Comparison of ENCODE assay signal across 34 cellular contexts in the genomic region with DNA sequence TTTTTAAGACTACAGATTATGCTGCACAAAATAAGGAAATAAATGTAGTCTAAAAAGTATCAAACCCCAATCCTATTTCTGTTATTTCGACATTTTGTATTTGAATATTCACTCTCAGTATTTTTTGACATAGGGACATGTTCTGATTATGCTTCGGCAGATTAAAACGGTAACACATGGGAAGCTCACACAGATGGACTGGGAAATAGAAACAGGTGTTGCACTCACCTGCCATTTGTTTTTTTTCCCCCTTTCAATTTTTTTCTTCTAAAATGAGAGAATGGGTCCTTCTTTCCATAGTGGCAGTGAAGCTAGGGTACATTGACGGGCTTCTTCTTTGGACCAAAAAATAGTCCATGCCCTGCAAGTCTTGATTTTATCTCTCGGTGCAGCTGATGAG.
"Had no signal": no experiment of that assay in that cellular context is flagged by ENCODE, and none has a peak within 500 bp of the region (broad histone marks: within the 10 kb centered on the region; RNA-seq: fewer than 3 reads in every experiment).

No MANE protein-coding gene starts in this region.

- H3K4me3 ChIP-seq: adrenal gland, breast epithelium, cardiac muscle cell, esophagus squamous epithelium, gastroesophageal sphincter had no signal

- H3K27ac Mint-ChIP-seq: activated B cell treated with CpG ODN at 0.5 μM for 24 hours; activated CD4-positive, alpha-beta memory T cell treated with anti-CD3 and anti-CD28 coated beads for 36 hours; activated CD4-positive, alpha-beta T cell treated with anti-CD3 and anti-CD28 coated beads, Interleukin-2, amount 10 ng/mL, durations not matched to agents 24 days and 14 days; activated CD8-positive, alpha-beta memory T cell treated with anti-CD3 and anti-CD28 coated beads, Interleukin-2, amount 10 ng/mL, durations not matched to agents 7 days and 5 days; activated CD8-positive, alpha-beta T cell treated with anti-CD3 and anti-CD28 coated beads, Interleukin-2, amount 10 ng/mL, durations not matched to agents 7 days and 5 days; activated naive CD4-positive, alpha-beta T cell treated with anti-CD3 and anti-CD28 coated beads for 36 hours; activated naive CD4-positive, alpha-beta T cell treated with anti-CD3 and anti-CD28 coated beads, Interleukin-2, amount 50 U/mL, for 24 hours; activated naive CD8-positive, alpha-beta T cell treated with anti-CD3 and anti-CD28 coated beads for 36 hours; activated naive CD8-positive, alpha-beta T cell treated with anti-CD3 and anti-CD28 coated beads, Interleukin-2, amount 50 U/mL, for 24 hours; activated T-helper 1 cell treated with anti-CD3 and anti-CD28 coated beads, Interleukin-12 subunit alpha, Interleukin-12 subunit beta, Interleukin-2, Interleukin-4 antibody, amounts not matched to agents 30 ng/mL and 10 ng/mL and 1 ng/mL, durations not matched to agents 14 hours and 24 hours and 36 hours; activated T-helper 2 cell treated with anti-CD3 and anti-CD28 coated beads, Interferon-gamma antibody, Interleukin-2, Interleukin-4, amounts not matched to agents 10 μg/mL and 5 μg/mL and 100 μg/mL, durations not matched to agents 14 hours and 24 hours and 36 hours; T-helper 17 cell; T-helper 2 cell treated with Interferon-gamma antibody and Interleukin-4, amounts not matched to agents 5 μg/mL and 100 μg/mL, for 36 hours had no signal

- H3K9me3 ChIP-seq: adrenal gland, esophagus squamous epithelium, gastroesophageal sphincter had no signal

- H3K27ac ChIP-seq: adrenal gland, breast epithelium, cardiac muscle cell, epithelial cell of prostate, esophagus squamous epithelium, gastroesophageal sphincter, WERI-Rb-1 had no signal

- H3K27me3 Mint-ChIP-seq: activated CD4-positive, alpha-beta memory T cell treated with anti-CD3 and anti-CD28 coated beads for 36 hours; activated CD4-positive, alpha-beta T cell treated with anti-CD3 and anti-CD28 coated beads, Interleukin-2, amount 10 ng/mL, durations not matched to agents 24 days and 14 days; activated CD8-positive, alpha-beta memory T cell treated with anti-CD3 and anti-CD28 coated beads, Interleukin-2, amount 10 ng/mL, durations not matched to agents 7 days and 5 days; brain had no signal

- DNase-seq: activated B cell treated with CpG ODN at 0.5 μM for 24 hours; activated CD4-positive, alpha-beta memory T cell treated with anti-CD3 and anti-CD28 coated beads for 36 hours; activated CD4-positive, alpha-beta T cell treated with anti-CD3 and anti-CD28 coated beads, Interleukin-2, amount 10 ng/mL, durations not matched to agents 24 days and 14 days; activated CD8-positive, alpha-beta memory T cell treated with anti-CD3 and anti-CD28 coated beads, Interleukin-2, amount 10 ng/mL, durations not matched to agents 7 days and 5 days; activated CD8-positive, alpha-beta memory T cell treated with anti-CD3 and anti-CD28 coated beads, Interleukin-2, amount 50 U/mL, for 4 hours; activated CD8-positive, alpha-beta T cell treated with anti-CD3 and anti-CD28 coated beads, Interleukin-2, amount 10 ng/mL, durations not matched to agents 7 days and 5 days; activated effector memory CD4-positive, alpha-beta T cell treated with anti-CD3 and anti-CD28 coated beads, Interleukin-2, amount 50 U/mL, for 16 hours; activated naive CD4-positive, alpha-beta T cell treated with anti-CD3 and anti-CD28 coated beads for 36 hours; activated naive CD8-positive, alpha-beta T cell treated with anti-CD3 and anti-CD28 coated beads for 36 hours; activated naive CD8-positive, alpha-beta T cell treated with anti-CD3 and anti-CD28 coated beads, Interleukin-2, amount 50 U/mL, for 24 hours; activated T-cell treated with anti-CD3 and anti-CD28 coated beads, Interleukin-2, amount 50 U/mL, for 1 hour; activated T-cell treated with anti-CD3 and anti-CD28 coated beads, Interleukin-2, amount 50 U/mL, for 48 hours; adrenal gland; amygdala; aorta; central memory CD4-positive, alpha-beta T cell; cortex of kidney; effector CD8-positive, alpha-beta T cell; esophagus squamous epithelium; foreskin melanocyte; head of caudate nucleus; T-helper 1 cell; T-helper 17 cell; T1000; WERI-Rb-1 had no signal

- H3K36me3 ChIP-seq: adrenal gland, breast epithelium, cardiac muscle cell, esophagus squamous epithelium, gastroesophageal sphincter, WERI-Rb-1 had no signal

- H3K4me1 Mint-ChIP-seq: activated B cell treated with CpG ODN at 0.5 μM for 24 hours; activated CD4-positive, alpha-beta T cell treated with anti-CD3 and anti-CD28 coated beads, Interleukin-2, amount 10 ng/mL, durations not matched to agents 24 days and 14 days; activated CD8-positive, alpha-beta memory T cell treated with anti-CD3 and anti-CD28 coated beads, Interleukin-2, amount 10 ng/mL, durations not matched to agents 7 days and 5 days; activated naive CD4-positive, alpha-beta T cell treated with anti-CD3 and anti-CD28 coated beads, Interleukin-2, amount 50 U/mL, for 24 hours; activated naive CD8-positive, alpha-beta T cell treated with anti-CD3 and anti-CD28 coated beads for 36 hours; activated naive CD8-positive, alpha-beta T cell treated with anti-CD3 and anti-CD28 coated beads, Interleukin-2, amount 50 U/mL, for 24 hours; brain; T-helper 17 cell had no signal

- H3K4me1 ChIP-seq: adrenal gland, breast epithelium, esophagus squamous epithelium, gastroesophageal sphincter had no signal

- H3K4me3 Mint-ChIP-seq: activated B cell treated with CpG ODN at 0.5 μM for 24 hours; activated CD4-positive, alpha-beta memory T cell treated with anti-CD3 and anti-CD28 coated beads for 36 hours; activated CD4-positive, alpha-beta T cell treated with anti-CD3 and anti-CD28 coated beads, Interleukin-2, amount 10 ng/mL, durations not matched to agents 24 days and 14 days; activated CD8-positive, alpha-beta memory T cell treated with anti-CD3 and anti-CD28 coated beads, Interleukin-2, amount 10 ng/mL, durations not matched to agents 7 days and 5 days; activated CD8-positive, alpha-beta T cell treated with anti-CD3 and anti-CD28 coated beads, Interleukin-2, amount 10 ng/mL, durations not matched to agents 7 days and 5 days; activated naive CD4-positive, alpha-beta T cell treated with anti-CD3 and anti-CD28 coated beads for 36 hours; activated naive CD4-positive, alpha-beta T cell treated with anti-CD3 and anti-CD28 coated beads, Interleukin-2, amount 50 U/mL, for 24 hours; activated naive CD8-positive, alpha-beta T cell treated with anti-CD3 and anti-CD28 coated beads for 36 hours; activated naive CD8-positive, alpha-beta T cell treated with anti-CD3 and anti-CD28 coated beads, Interleukin-2, amount 50 U/mL, for 24 hours; activated T-helper 1 cell treated with anti-CD3 and anti-CD28 coated beads, Interleukin-12 subunit alpha, Interleukin-12 subunit beta, Interleukin-2, Interleukin-4 antibody, amounts not matched to agents 30 ng/mL and 10 ng/mL and 1 ng/mL, durations not matched to agents 14 hours and 24 hours and 36 hours; T-helper 17 cell; T-helper 2 cell treated with Interferon-gamma antibody and Interleukin-4, amounts not matched to agents 5 μg/mL and 100 μg/mL, for 36 hours had no signal

- H3K27me3 ChIP-seq: adrenal gland, breast epithelium, cardiac muscle cell, esophagus squamous epithelium, gastroesophageal sphincter had no signal

- H3K36me3 Mint-ChIP-seq: activated CD4-positive, alpha-beta memory T cell treated with anti-CD3 and anti-CD28 coated beads for 36 hours; activated CD8-positive, alpha-beta memory T cell treated with anti-CD3 and anti-CD28 coated beads, Interleukin-2, amount 10 ng/mL, durations not matched to agents 7 days and 5 days; activated naive CD4-positive, alpha-beta T cell treated with anti-CD3 and anti-CD28 coated beads, Interleukin-2, amount 50 U/mL, for 24 hours; activated naive CD8-positive, alpha-beta T cell treated with anti-CD3 and anti-CD28 coated beads for 36 hours; brain had no signal

- H3K9me3 Mint-ChIP-seq: activated B cell treated with CpG ODN at 0.5 μM for 24 hours; activated CD4-positive, alpha-beta memory T cell treated with anti-CD3 and anti-CD28 coated beads for 36 hours; activated CD4-positive, alpha-beta T cell treated with anti-CD3 and anti-CD28 coated beads, Interleukin-2, amount 10 ng/mL, durations not matched to agents 24 days and 14 days; activated naive CD4-positive, alpha-beta T cell treated with anti-CD3 and anti-CD28 coated beads for 36 hours; activated naive CD8-positive, alpha-beta T cell treated with anti-CD3 and anti-CD28 coated beads, Interleukin-2, amount 50 U/mL, for 24 hours; activated T-helper 1 cell treated with anti-CD3 and anti-CD28 coated beads, Interleukin-12 subunit alpha, Interleukin-12 subunit beta, Interleukin-2, Interleukin-4 antibody, amounts not matched to agents 30 ng/mL and 10 ng/mL and 1 ng/mL, durations not matched to agents 14 hours and 24 hours and 36 hours; activated T-helper 2 cell treated with anti-CD3 and anti-CD28 coated beads, Interferon-gamma antibody, Interleukin-2, Interleukin-4, amounts not matched to agents 10 μg/mL and 5 μg/mL and 100 μg/mL, durations not matched to agents 14 hours and 24 hours and 36 hours; T-helper 2 cell treated with Interferon-gamma antibody and Interleukin-4, amounts not matched to agents 5 μg/mL and 100 μg/mL, for 36 hours had no signal
